In the genomic region with DNA sequence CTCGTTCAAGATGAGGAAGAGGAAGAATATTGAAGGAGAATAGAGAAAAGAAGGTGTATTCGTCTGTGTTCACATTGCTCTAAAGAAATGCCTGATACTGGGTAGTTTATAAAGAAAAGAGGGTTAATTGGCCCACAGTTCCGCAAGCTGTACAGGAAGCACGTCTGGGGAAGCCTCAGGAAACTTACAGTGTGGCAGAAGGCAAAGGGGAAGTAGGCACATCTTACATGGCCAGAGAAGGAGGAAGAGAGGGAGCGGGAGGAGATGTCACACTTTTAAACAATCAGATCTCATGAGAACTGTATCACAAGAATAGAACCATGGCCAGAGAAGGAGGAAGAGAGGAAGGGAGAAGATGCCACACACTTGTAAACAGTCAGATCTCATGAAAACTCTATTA, we compare ENCODE assay signal across 24 cellular contexts.
"Had no signal": no experiment of that assay in that cellular context is flagged by ENCODE, and none has a peak within 500 bp of the region (broad histone marks: within the 10 kb centered on the region; RNA-seq: fewer than 3 reads in every experiment).

No MANE protein-coding gene starts in this region.

- DNase-seq: activated CD4-positive, alpha-beta T cell treated with anti-CD3 and anti-CD28 coated beads for 1 hour; activated CD4-positive, alpha-beta T cell treated with anti-CD3 and anti-CD28 coated beads, Interleukin-2, amount 10 ng/mL, durations not matched to agents 24 days and 14 days; activated CD4-positive, alpha-beta T cell treated with anti-CD3 and anti-CD28 coated beads, Interleukin-2, amount 50 U/mL, for 48 hours; activated CD8-positive, alpha-beta memory T cell treated with anti-CD3 and anti-CD28 coated beads, Interleukin-2, amount 10 ng/mL, durations not matched to agents 7 days and 5 days; activated effector memory CD4-positive, alpha-beta T cell treated with Interleukin-2 at 50 U/mL for 16 hours; activated naive CD4-positive, alpha-beta T cell; activated T-cell treated with anti-CD3 and anti-CD28 coated beads, Interleukin-2, amount 50 U/mL, for 24 hours; aorta; central memory CD4-positive, alpha-beta T cell; NCI-H1092; NCI-H1417; NCI-H1694; NCI-H2029 treated with DMSO at 0.1 percent for 48 hours; NCI-H345; NCI-H510A treated with DMSO at 0.1 percent for 48 hours; NCI-H69; NK-92 treated with Interleukin-12 subunit alpha and Interleukin-12 subunit beta, amount 100 ng/mL, for 24 hours; OCI-M1; RPMI8226 had no signal

- ATAC-seq: activated CD8-positive, alpha-beta memory T cell treated with anti-CD3 and anti-CD28 coated beads, Interleukin-2, amount 10 ng/mL, durations not matched to agents 7 days and 5 days; Panc1; Right ventricle myocardium inferior; WTC11 had no signal

- H3K4me3 ChIP-seq: breast epithelium, SK-N-MC had no signal

- H3K36me3 ChIP-seq: breast epithelium had no signal

- H3K9me3 ChIP-seq: breast epithelium had no signal

- H3K27ac ChIP-seq: breast epithelium, SK-N-MC had no signal

- H3K4me1 ChIP-seq: breast epithelium had no signal
